In genomic region chr9:120714088-120714845, GRCh38 we compare ENCODE assay signal across 8 cellular contexts. TPM values are rescaled to one million over a fixed set of nuclear protein-coding genes. Genes with fewer than 3 reads are reported as not detected.
DNase-seq lines count a peak whose midpoint lies in the region; ATAC-seq lines count a peak whose summit lies in the region.

MEGF9 (minus strand) TSS chr9:120714470; CDS start chr9:120714358, 112 bp downstream.

- peaks cover 26 to 52% (median 46%) of the 10 kb centered on the region in 10 experiments for H3K4me1 ChIP-seq in BLaER1 treated with 17β-estradiol and CSF1 and Interleukin-3, amounts not matched to agents 10 nM and 100 nM

- no peaks in the 10 kb centered on the region for H3K9me3 Mint-ChIP-seq in activated CD4-positive, alpha-beta T cell treated with anti-CD3 and anti-CD28 coated beads, Interleukin-2, amount 10 ng/mL, durations not matched to agents 24 days and 14 days

- H4K20me1 ChIP-seq in BLaER1 treated with 17β-estradiol and CSF1 and Interleukin-3, amounts not matched to agents 10 nM and 100 nM: peaks cover 0 to 46% (median 18%) of the 10 kb centered on the region in 11 experiments; a peak in 8 of 22 replicates

- no peaks in the 10 kb centered on the region for H3K27me3 ChIP-seq in BLaER1 treated with 17β-estradiol and CSF1 and Interleukin-3, amounts not matched to agents 10 nM and 100 nM

- peaks cover 0 to 14% (median 6%) of the 10 kb centered on the region in 11 experiments; a peak in 10 of 22 replicates for H3K36me3 ChIP-seq in BLaER1 treated with 17β-estradiol and CSF1 and Interleukin-3, amounts not matched to agents 10 nM and 100 nM

- ATAC-seq in GM19328 (IDR thresholded peaks at IDR 0.05; ENCODE audit: unreplicated experiment) (peak; percentile 97), HG03469 (IDR thresholded peaks at IDR 0.05; ENCODE audit: unreplicated experiment) (peak; percentile 86)

- DNase-seq in NCI-H526 (lab: John Stamatoyannopoulos, UW) (peak; percentile 84 to 97), cortex of kidney (lab: John Stamatoyannopoulos, UW) (peak; percentile 81), left kidney (ENCODE audit: low read depth, low spot score) (peak; percentile 99)
- DNase-seq in activated CD4-positive, alpha-beta T cell treated with anti-CD3 and anti-CD28 coated beads, Interleukin-2, amount 10 ng/mL, durations not matched to agents 24 days and 14 days: peak; percentile 99
- peak; percentile 97 for DNase-seq in stimulated activated CD4-positive, alpha-beta T cell treated with anti-CD3 and anti-CD28 coated beads, Interleukin-1b, Interleukin-23, amount 100 ng/mL, for 48 hours

- H3K36me3 Mint-ChIP-seq in activated CD4-positive, alpha-beta T cell treated with anti-CD3 and anti-CD28 coated beads, Interleukin-2, amount 10 ng/mL, durations not matched to agents 24 days and 14 days (ENCODE audit: low read depth): no peaks in the 10 kb centered on the region

- no peaks in the 10 kb centered on the region for H3K27me3 Mint-ChIP-seq in activated CD4-positive, alpha-beta T cell treated with anti-CD3 and anti-CD28 coated beads, Interleukin-2, amount 10 ng/mL, durations not matched to agents 24 days and 14 days

- peak within 1 kb of the TSS; percentile 77 to 98 (median 87) for H3K4me2 ChIP-seq in BLaER1 treated with 17β-estradiol and CSF1 and Interleukin-3, amounts not matched to agents 10 nM and 100 nM

- peak within 1 kb of the TSS; percentile 94 for H3K4me3 Mint-ChIP-seq in activated CD4-positive, alpha-beta T cell treated with anti-CD3 and anti-CD28 coated beads, Interleukin-2, amount 10 ng/mL, durations not matched to agents 24 days and 14 days

- H3K27ac Mint-ChIP-seq in activated CD4-positive, alpha-beta T cell treated with anti-CD3 and anti-CD28 coated beads, Interleukin-2, amount 10 ng/mL, durations not matched to agents 24 days and 14 days: peak within 1 kb of the TSS; percentile 88

- H3K9me3 ChIP-seq in BLaER1 treated with 17β-estradiol and CSF1 and Interleukin-3, amounts not matched to agents 10 nM and 100 nM (replicated peaks in 1 of 11): no peaks in the 10 kb centered on the region

- peak within 1 kb of the TSS; percentile 78 to 96 (median 92) for H3K27ac ChIP-seq in BLaER1 treated with 17β-estradiol and CSF1 and Interleukin-3, amounts not matched to agents 10 nM and 100 nM

- H3K4me1 Mint-ChIP-seq in activated CD4-positive, alpha-beta T cell treated with anti-CD3 and anti-CD28 coated beads, Interleukin-2, amount 10 ng/mL, durations not matched to agents 24 days and 14 days: peaks cover 36% of the 10 kb centered on the region

- intact Hi-C loops in activated CD4-positive, alpha-beta T cell treated with anti-CD3 and anti-CD28 coated beads, Interleukin-2, amount 10 ng/mL, durations not matched to agents 24 days and 14 days (cut with micrococcal nuclease): loop anchor here (1.0 to 10.0 kb wide), 8 partner anchors 81 to 1381 kb away; partner anchors contain the start of genes CDK5RAP2, CNTRL, FBXW2 and PSMD5

- H3K4me3 ChIP-seq in BLaER1 treated with 17β-estradiol and CSF1 and Interleukin-3, amounts not matched to agents 10 nM and 100 nM: peak within 1 kb of the TSS; percentile 83 to 99 (median 96)

- H3K9ac ChIP-seq in BLaER1 treated with 17β-estradiol and CSF1 and Interleukin-3, amounts not matched to agents 10 nM and 100 nM: peak within 1 kb of the TSS; percentile 89 to 98 (median 94)

RNA-seq across cellular contexts. Expression of gene MEGF9, which starts in this region (rescaled TPM):
- 4.5 and 4.9 TPM in 2 replicates for total RNA-seq in activated CD4-positive, alpha-beta T cell treated with anti-CD3 and anti-CD28 coated beads, Interleukin-2, amount 10 ng/mL, durations not matched to agents 24 days and 14 days

Comparison
In these comparisons a context has a peak if more than half of its experiments do, and no peak if none do; other contexts are left out.
1. Peak in every context shown above with its lines: DNase-seq, ATAC-seq, H3K4me3 ChIP-seq and H3K27ac ChIP-seq.